Comparison of ENCODE assay signal across 8 cellular contexts in genomic region chr14:21090194-21090939, GRCh38. TPM values are rescaled to one million over a fixed set of nuclear protein-coding genes. Genes with fewer than 3 reads are reported as not detected.
DNase-seq lines count a peak whose midpoint lies in the region; ATAC-seq and TF ChIP-seq lines count a peak whose summit lies in the region.

No MANE protein-coding gene starts in this region.

- no peak overlapping the region for H3K4me2 ChIP-seq in DND-41 (ENCODE audit: insufficient read depth, low read length)
- no peak overlapping the region for H3K4me2 ChIP-seq in neural progenitor cell

- H3K36me3 Mint-ChIP-seq in neural progenitor cell = peaks cover 51% of the 10 kb centered on the region
- peaks cover 7% of the 10 kb centered on the region for H3K36me3 Mint-ChIP-seq in stimulated activated effector memory CD8-positive, alpha-beta T cell treated with anti-CD3 and anti-CD28 coated beads, Interleukin-12 subunit alpha, Interleukin-12 subunit beta, amount 100 ng/mL, for 72 hours

- H3K36me3 ChIP-seq in DND-41 (ENCODE audit: insufficient read depth, low read length) (peaks cover 29% of the 10 kb centered on the region), neural progenitor cell (peaks cover 5% of the 10 kb centered on the region)

- TF ChIP-seq CTCF in DND-41 (IDR thresholded peaks at IDR 0.05; ENCODE audit: borderline replicate concordance, extremely low read depth, low read length, poor library complexity, severe bottlenecking) = peak; percentile 64
- TF ChIP-seq CTCF in NB4 (IDR thresholded peaks at IDR 0.05; ENCODE audit: low read depth, low read length) = peak; percentile 53
- peak; percentile 61 for TF ChIP-seq CTCF in choroid plexus epithelial cell (conservative IDR thresholded peaks at IDR 0.05; ENCODE audit: low read depth, low read length)
- peak; percentile 66 for TF ChIP-seq CTCF in neural progenitor cell (IDR thresholded peaks at IDR 0.05)

- H3K27me3 ChIP-seq in DND-41 (ENCODE audit: insufficient read depth, low read length, poor library complexity) (no peaks in the 10 kb centered on the region), neural progenitor cell (peaks cover 1% of the 10 kb centered on the region)

- peaks cover 8% of the 10 kb centered on the region for H4K20me1 ChIP-seq in DND-41 (ENCODE audit: insufficient read depth, low read length)
- H4K20me1 ChIP-seq in neural progenitor cell (ENCODE audit: low read depth) = peaks cover 77% of the 10 kb centered on the region

- TF ChIP-seq POLR2A in NB4 (IDR thresholded peaks at IDR 0.05; ENCODE audit: extremely low read depth, insufficient read length) = no peak

- H3K9me3 ChIP-seq in DND-41 (ENCODE audit: insufficient read depth, low read length, severe bottlenecking) (no peaks in the 10 kb centered on the region), neural progenitor cell (ENCODE audit: low read depth) (no peaks in the 10 kb centered on the region)

- H3K4me3 ChIP-seq in DND-41 (ENCODE audit: low read depth in 1 of 2, low read length in 2 of 2) = no peak overlapping the region
- no peak overlapping the region for H3K4me3 ChIP-seq in NB4 (ENCODE audit: low read depth, low read length)
- H3K4me3 ChIP-seq in choroid plexus epithelial cell (ENCODE audit: low read depth, low read length) = no peak overlapping the region
- H3K4me3 ChIP-seq in neural progenitor cell = no peak overlapping the region

- no peak overlapping the region for H3K4me3 Mint-ChIP-seq in neural progenitor cell
- no peak overlapping the region for H3K4me3 Mint-ChIP-seq in stimulated activated effector memory CD8-positive, alpha-beta T cell treated with anti-CD3 and anti-CD28 coated beads, Interleukin-12 subunit alpha, Interleukin-12 subunit beta, amount 100 ng/mL, for 72 hours

- H3K9ac ChIP-seq in DND-41 (ENCODE audit: low read depth, low read length) (no peak overlapping the region), neural progenitor cell (no peak overlapping the region)

- H3F3A ChIP-seq in neural progenitor cell (ENCODE audit: low read depth) = peaks cover 90% of the 10 kb centered on the region

- ATAC-seq in DND-41 (ENCODE audit: insufficient read depth, low read depth) (peak; percentile 16; the same call in 1 of the 3 replicates), HG02973 (IDR thresholded peaks at IDR 0.05; ENCODE audit: unreplicated experiment) (no peak), HG03354 (IDR thresholded peaks at IDR 0.05; ENCODE audit: poor library complexity, severe bottlenecking, unreplicated experiment) (no peak), HG02571 (IDR thresholded peaks at IDR 0.05; ENCODE audit: unreplicated experiment) (no peak)
- ATAC-seq in stimulated activated effector memory CD8-positive, alpha-beta T cell treated with anti-CD3 and anti-CD28 coated beads, Interleukin-12 subunit alpha, Interleukin-12 subunit beta, amount 100 ng/mL, for 72 hours = no peak

- H3K27me3 Mint-ChIP-seq in neural progenitor cell (ENCODE audit: insufficient read depth, low read depth) = peaks cover 30% of the 10 kb centered on the region

- H3K4me1 ChIP-seq in DND-41 (ENCODE audit: insufficient read depth, low read length) = peaks cover 6% of the 10 kb centered on the region; the same call in 1 of the 2 replicates
- peaks cover 38% of the 10 kb centered on the region for H3K4me1 ChIP-seq in neural progenitor cell

- H3K27ac ChIP-seq in DND-41 (ENCODE audit: low read length) = no peak overlapping the region
- H3K27ac ChIP-seq in neural progenitor cell = peak overlapping the region; percentile 58

- H2AFZ ChIP-seq in DND-41 (ENCODE audit: low read depth, low read length) (no peak overlapping the region), neural progenitor cell (replicated peaks) (no peak overlapping the region)

- peaks cover 67% of the 10 kb centered on the region for H3K4me1 Mint-ChIP-seq in neural progenitor cell
- peaks cover 35% of the 10 kb centered on the region for H3K4me1 Mint-ChIP-seq in stimulated activated effector memory CD8-positive, alpha-beta T cell treated with anti-CD3 and anti-CD28 coated beads, Interleukin-12 subunit alpha, Interleukin-12 subunit beta, amount 100 ng/mL, for 72 hours

- DNase-seq in DND-41 (peak; percentile 46), NB4 (ENCODE audit: low read depth) (peak; percentile 47), choroid plexus epithelial cell (ENCODE audit: low read depth) (no peak), neural progenitor cell (ENCODE audit: low spot score) (peak; percentile 66)
- DNase-seq in stimulated activated effector memory CD8-positive, alpha-beta T cell treated with anti-CD3 and anti-CD28 coated beads, Interleukin-12 subunit alpha, Interleukin-12 subunit beta, amount 100 ng/mL, for 72 hours (ENCODE audit: low spot score in 2 of 2) = no peak

- H3K9me3 Mint-ChIP-seq in neural progenitor cell = peaks cover 9% of the 10 kb centered on the region
- no peaks in the 10 kb centered on the region for H3K9me3 Mint-ChIP-seq in stimulated activated effector memory CD8-positive, alpha-beta T cell treated with anti-CD3 and anti-CD28 coated beads, Interleukin-12 subunit alpha, Interleukin-12 subunit beta, amount 100 ng/mL, for 72 hours

- H3K79me2 ChIP-seq in DND-41 (ENCODE audit: insufficient read depth, low read length) (no peaks in the 10 kb centered on the region), neural progenitor cell (ENCODE audit: low read depth) (peaks cover 51% of the 10 kb centered on the region)

- no peak overlapping the region for H3K27ac Mint-ChIP-seq in neural progenitor cell
- no peak overlapping the region for H3K27ac Mint-ChIP-seq in stimulated activated effector memory CD8-positive, alpha-beta T cell treated with anti-CD3 and anti-CD28 coated beads, Interleukin-12 subunit alpha, Interleukin-12 subunit beta, amount 100 ng/mL, for 72 hours

RNA-seq across cellular contexts. Expression of gene ZNF219, which starts 8.1 kb away (rescaled TPM):
- total RNA-seq in neural progenitor cell (ENCODE audit: low replicate concordance) = 46.2 and 231 TPM in 2 replicates

RNA-seq across cellular contexts. Expression of gene TMEM253, which starts 10.5 kb away (rescaled TPM):
- 0.22 and 1.3 TPM in 2 replicates for total RNA-seq in neural progenitor cell (ENCODE audit: low replicate concordance)

RNA-seq across cellular contexts. Expression of gene ARHGEF40, which starts 20.3 kb away (rescaled TPM):
- 15.0 and 46.0 TPM in 2 replicates for total RNA-seq in neural progenitor cell (ENCODE audit: low replicate concordance)

RNA-seq across cellular contexts. Expression of gene RNASE8, which starts 32.7 kb away (rescaled TPM):
- not detected in 2 replicates for total RNA-seq in neural progenitor cell (ENCODE audit: low replicate concordance)

RNA-seq across cellular contexts. Expression of gene RNASE7, which starts 48.2 kb away (rescaled TPM):
- total RNA-seq in neural progenitor cell (ENCODE audit: low replicate concordance) = not detected in 2 replicates

Comparison
In these comparisons a context has a peak if more than half of its experiments do, and no peak if none do; other contexts are left out.
1. DNase-seq: peak in DND-41 (single experiment), NB4 (single experiment) and neural progenitor cell (single experiment); none in choroid plexus epithelial cell (single experiment) and stimulated activated effector memory CD8-positive, alpha-beta T cell treated with anti-CD3 and anti-CD28 coated beads, Interleukin-12 subunit alpha, Interleukin-12 subunit beta, amount 100 ng/mL, for 72 hours (0 of 2).
2. Peak in every context shown above with its lines, with median percentiles within 50 percentile points of each other: CTCF ChIP-seq.